ENCODE assay signal across 8 cellular contexts in the genomic region with DNA sequence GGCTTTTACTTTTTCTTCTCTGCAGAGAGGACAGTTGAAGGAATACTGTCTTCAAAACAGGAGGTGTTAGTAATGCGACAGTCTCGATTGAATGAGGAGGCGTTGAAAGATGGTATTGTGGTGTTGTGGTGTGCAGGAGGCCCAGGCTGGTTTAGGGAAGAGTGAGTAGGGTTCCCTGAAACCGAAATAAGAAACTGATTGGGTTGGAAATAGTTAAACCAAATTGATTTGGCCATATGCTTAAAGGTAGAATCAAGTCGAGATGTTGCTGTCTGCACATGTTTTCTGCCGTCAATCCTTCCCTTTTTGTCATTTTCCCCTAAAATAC. TPM values are rescaled to one million over a fixed set of nuclear protein-coding genes. Genes with fewer than 3 reads are reported as not detected.
DNase-seq lines count a peak whose midpoint lies in the region; ATAC-seq and TF ChIP-seq lines count a peak whose summit lies in the region.

No MANE protein-coding gene starts in this region.

- H3K36me3 ChIP-seq in SJCRH30, result 0 out of 2 replicates have a peak, but pooled peaks cover 3% of the 10 kb centered on the region

- no peaks in the 10 kb centered on the region for H3K27me3 ChIP-seq in SJCRH30

- no peaks in the 10 kb centered on the region for H3K9me3 ChIP-seq in SJCRH30 (replicated peaks)

- intact Hi-C loops in posterior cingulate gyrus (cut with DNase I), result loop anchor here (1.0 to 10.0 kb wide), 2 partner anchors 51 to 407 kb away; a partner anchor contains a TSS

- no peaks in the 10 kb centered on the region for H3K9me3 Mint-ChIP-seq in nephron

- peaks cover 38% of the 10 kb centered on the region for H3K4me1 Mint-ChIP-seq in nephron

- H3K4me3 ChIP-seq in SJCRH30, result peak overlapping the region; percentile 94
- peak overlapping the region; percentile 96 for H3K4me3 ChIP-seq in coronary artery

- H3K36me3 Mint-ChIP-seq in nephron (ENCODE audit: low read depth), result no peaks in the 10 kb centered on the region

- H3K27ac Mint-ChIP-seq in nephron, result peak overlapping the region; percentile 100

- ATAC-seq in GM18907 (IDR thresholded peaks at IDR 0.05; ENCODE audit: unreplicated experiment), result no peak
- ATAC-seq in GM18870 (IDR thresholded peaks at IDR 0.05; ENCODE audit: unreplicated experiment), result no peak

- TF ChIP-seq CTCF in coronary artery (IDR thresholded peaks at IDR 0.05) (no peak), nephron (IDR thresholded peaks at IDR 0.05; ENCODE audit: unreplicated experiment in 3 of 3) (no peak)

- peak overlapping the region; percentile 96 to 100 (median 96) for H3K4me3 Mint-ChIP-seq in nephron

- H3K4me1 ChIP-seq in SJCRH30, result peaks cover 4% of the 10 kb centered on the region; the same call in 1 of the 2 replicates

- peak overlapping the region; percentile 98; the same call in 1 of the 2 replicates for H3K27ac ChIP-seq in SJCRH30
- H3K27ac ChIP-seq in coronary artery, result peak overlapping the region; percentile 89 to 98

- DNase-seq in stimulated activated naive CD4-positive, alpha-beta T cell treated with Interleukin-2 at 50 U/mL for 16 hours (lab: John Stamatoyannopoulos, UW), result peak; percentile 44
- DNase-seq in stimulated activated naive CD4-positive, alpha-beta T cell (lab: John Stamatoyannopoulos, UW), result no peak
- no peak for DNase-seq in SJCRH30
- no peak for DNase-seq in coronary artery (ENCODE audit: low spot score)
- no peak for DNase-seq in posterior cingulate gyrus

- H3K27me3 Mint-ChIP-seq in nephron (ENCODE audit: low read depth), result no peaks in the 10 kb centered on the region

RNA-seq across cellular contexts. Expression of a gene that starts 0.8 kb away (rescaled TPM):
- total RNA-seq in SJCRH30 (2014; rRNA removed; shearing (Covaris generic)), result 43.0 and 47.5 TPM in 2 replicates

RNA-seq across cellular contexts. Expression of a gene that starts 1.6 kb away (rescaled TPM):
- 279 and 290 TPM in 2 replicates for total RNA-seq in SJCRH30 (2014; rRNA removed; shearing (Covaris generic))

RNA-seq across cellular contexts. Expression of a gene that starts 51.2 kb away (rescaled TPM):
- 10.1 and 10.6 TPM in 2 replicates for total RNA-seq in SJCRH30 (2014; rRNA removed; shearing (Covaris generic))
